Comparison of ENCODE assay signal across 36 cellular contexts in genomic region chr12:4992881-4993280, GRCh38. TPM values are rescaled to one million over a fixed set of nuclear protein-coding genes. Genes with fewer than 3 reads are reported as not detected.
"Had no signal": no experiment of that assay in that cellular context is flagged by ENCODE, and none has a peak within 500 bp of the region (broad histone marks: within the 10 kb centered on the region; RNA-seq: fewer than 3 reads in every experiment).

No MANE protein-coding gene starts in this region.

- H3K4me1 Mint-ChIP-seq: activated B cell treated with CpG ODN at 0.5 μM for 24 hours; activated CD4-positive, alpha-beta memory T cell treated with anti-CD3 and anti-CD28 coated beads, Interleukin-2, amount 10 ng/mL, durations not matched to agents 7 days and 5 days; activated CD4-positive, alpha-beta T cell treated with anti-CD3 and anti-CD28 coated beads for 36 hours; activated CD4-positive, alpha-beta T cell treated with anti-CD3 and anti-CD28 coated beads, Interleukin-2, amount 10 ng/mL, durations not matched to agents 7 days and 5 days; activated CD8-positive, alpha-beta memory T cell treated with anti-CD3 and anti-CD28 coated beads, Interleukin-2, amount 10 ng/mL, durations not matched to agents 7 days and 5 days; activated naive CD4-positive, alpha-beta T cell treated with anti-CD3 and anti-CD28 coated beads, Interleukin-2, amount 10 ng/mL, durations not matched to agents 7 days and 5 days; activated naive CD4-positive, alpha-beta T cell treated with anti-CD3 and anti-CD28 coated beads, Interleukin-2, amount 50 U/mL, for 24 hours; activated naive CD8-positive, alpha-beta T cell treated with anti-CD3 and anti-CD28 coated beads, Interleukin-2, amount 10 ng/mL, durations not matched to agents 7 days and 5 days; activated naive CD8-positive, alpha-beta T cell treated with anti-CD3 and anti-CD28 coated beads, Interleukin-2, amount 50 U/mL, for 24 hours had no signal

- H3K27ac ChIP-seq: adrenal gland, body of pancreas, brain microvascular endothelial cell, breast epithelium, VCaP had no signal

- H3K4me1 ChIP-seq: adrenal gland, body of pancreas, breast epithelium had no signal

- H3K27me3 ChIP-seq: breast epithelium had no signal

- ATAC-seq: activated CD4-positive, alpha-beta T cell treated with anti-CD3 and anti-CD28 coated beads for 36 hours; activated CD8-positive, alpha-beta memory T cell treated with anti-CD3 and anti-CD28 coated beads, Interleukin-2, amount 10 ng/mL, durations not matched to agents 7 days and 5 days; activated CD8-positive, alpha-beta T cell treated with anti-CD3 and anti-CD28 coated beads, Interleukin-2, amount 10 ng/mL, durations not matched to agents 7 days and 5 days; activated naive CD8-positive, alpha-beta T cell treated with anti-CD3 and anti-CD28 coated beads, Interleukin-2, amount 50 U/mL, for 24 hours; body of pancreas had no signal

- H3K36me3 Mint-ChIP-seq: activated CD8-positive, alpha-beta memory T cell treated with anti-CD3 and anti-CD28 coated beads, Interleukin-2, amount 10 ng/mL, durations not matched to agents 7 days and 5 days; activated naive CD4-positive, alpha-beta T cell treated with anti-CD3 and anti-CD28 coated beads, Interleukin-2, amount 10 ng/mL, durations not matched to agents 7 days and 5 days; activated naive CD4-positive, alpha-beta T cell treated with anti-CD3 and anti-CD28 coated beads, Interleukin-2, amount 50 U/mL, for 24 hours; activated naive CD8-positive, alpha-beta T cell; activated naive CD8-positive, alpha-beta T cell treated with anti-CD3 and anti-CD28 coated beads, Interleukin-2, amount 10 ng/mL, durations not matched to agents 7 days and 5 days had no signal

- H3K9me3 ChIP-seq: adrenal gland, body of pancreas, breast epithelium had no signal

- H3K27ac Mint-ChIP-seq: activated B cell treated with CpG ODN at 0.5 μM for 24 hours; activated CD4-positive, alpha-beta memory T cell treated with anti-CD3 and anti-CD28 coated beads, Interleukin-2, amount 10 ng/mL, durations not matched to agents 7 days and 5 days; activated CD4-positive, alpha-beta T cell treated with anti-CD3 and anti-CD28 coated beads for 36 hours; activated CD4-positive, alpha-beta T cell treated with anti-CD3 and anti-CD28 coated beads, Interleukin-2, amount 10 ng/mL, durations not matched to agents 7 days and 5 days; activated CD8-positive, alpha-beta memory T cell treated with anti-CD3 and anti-CD28 coated beads, Interleukin-2, amount 10 ng/mL, durations not matched to agents 7 days and 5 days; activated CD8-positive, alpha-beta T cell treated with anti-CD3 and anti-CD28 coated beads, Interleukin-2, amount 10 ng/mL, durations not matched to agents 7 days and 5 days; activated naive CD4-positive, alpha-beta T cell treated with anti-CD3 and anti-CD28 coated beads, Interleukin-2, amount 10 ng/mL, durations not matched to agents 7 days and 5 days; activated naive CD4-positive, alpha-beta T cell treated with anti-CD3 and anti-CD28 coated beads, Interleukin-2, amount 50 U/mL, for 24 hours; activated naive CD8-positive, alpha-beta T cell; activated naive CD8-positive, alpha-beta T cell treated with anti-CD3 and anti-CD28 coated beads, Interleukin-2, amount 10 ng/mL, durations not matched to agents 7 days and 5 days; activated naive CD8-positive, alpha-beta T cell treated with anti-CD3 and anti-CD28 coated beads, Interleukin-2, amount 50 U/mL, for 24 hours; activated T-cell treated with anti-CD3 and anti-CD28 coated beads, Interleukin-2, amount 50 U/mL, for 24 hours; activated T-helper 2 cell treated with anti-CD3 and anti-CD28 coated beads, Interferon-gamma antibody, Interleukin-2, Interleukin-4, amounts not matched to agents 10 μg/mL and 5 μg/mL and 100 μg/mL, durations not matched to agents 14 hours and 24 hours and 36 hours; T-helper 1 cell treated with Interleukin-12 subunit alpha and Interleukin-12 subunit beta and Interleukin-4 antibody, amounts not matched to agents 30 μg/mL and 1 μg/mL, for 36 hours; T-helper 2 cell treated with Interferon-gamma antibody and Interleukin-4, amounts not matched to agents 5 μg/mL and 100 μg/mL, for 36 hours had no signal

- H3K9me3 Mint-ChIP-seq: activated B cell treated with CpG ODN at 0.5 μM for 24 hours; activated CD4-positive, alpha-beta memory T cell treated with anti-CD3 and anti-CD28 coated beads, Interleukin-2, amount 10 ng/mL, durations not matched to agents 7 days and 5 days; activated CD4-positive, alpha-beta T cell treated with anti-CD3 and anti-CD28 coated beads, Interleukin-2, amount 10 ng/mL, durations not matched to agents 7 days and 5 days; activated naive CD4-positive, alpha-beta T cell treated with anti-CD3 and anti-CD28 coated beads, Interleukin-2, amount 10 ng/mL, durations not matched to agents 7 days and 5 days; activated naive CD4-positive, alpha-beta T cell treated with anti-CD3 and anti-CD28 coated beads, Interleukin-2, amount 50 U/mL, for 24 hours; activated naive CD8-positive, alpha-beta T cell treated with anti-CD3 and anti-CD28 coated beads, Interleukin-2, amount 10 ng/mL, durations not matched to agents 7 days and 5 days; activated naive CD8-positive, alpha-beta T cell treated with anti-CD3 and anti-CD28 coated beads, Interleukin-2, amount 50 U/mL, for 24 hours; activated T-cell treated with anti-CD3 and anti-CD28 coated beads, Interleukin-2, amount 50 U/mL, for 24 hours; activated T-helper 2 cell treated with anti-CD3 and anti-CD28 coated beads, Interferon-gamma antibody, Interleukin-2, Interleukin-4, amounts not matched to agents 10 μg/mL and 5 μg/mL and 100 μg/mL, durations not matched to agents 14 hours and 24 hours and 36 hours; T-helper 1 cell treated with Interleukin-12 subunit alpha and Interleukin-12 subunit beta and Interleukin-4 antibody, amounts not matched to agents 30 μg/mL and 1 μg/mL, for 36 hours; T-helper 2 cell treated with Interferon-gamma antibody and Interleukin-4, amounts not matched to agents 5 μg/mL and 100 μg/mL, for 36 hours had no signal

- H3K4me3 ChIP-seq: adrenal gland, body of pancreas, breast epithelium had no signal

- H3K4me3 Mint-ChIP-seq: activated B cell treated with CpG ODN at 0.5 μM for 24 hours; activated CD4-positive, alpha-beta memory T cell treated with anti-CD3 and anti-CD28 coated beads, Interleukin-2, amount 10 ng/mL, durations not matched to agents 7 days and 5 days; activated CD4-positive, alpha-beta T cell treated with anti-CD3 and anti-CD28 coated beads for 36 hours; activated CD4-positive, alpha-beta T cell treated with anti-CD3 and anti-CD28 coated beads, Interleukin-2, amount 10 ng/mL, durations not matched to agents 7 days and 5 days; activated CD8-positive, alpha-beta memory T cell treated with anti-CD3 and anti-CD28 coated beads, Interleukin-2, amount 10 ng/mL, durations not matched to agents 7 days and 5 days; activated CD8-positive, alpha-beta T cell treated with anti-CD3 and anti-CD28 coated beads, Interleukin-2, amount 10 ng/mL, durations not matched to agents 7 days and 5 days; activated naive CD4-positive, alpha-beta T cell treated with anti-CD3 and anti-CD28 coated beads, Interleukin-2, amount 10 ng/mL, durations not matched to agents 7 days and 5 days; activated naive CD4-positive, alpha-beta T cell treated with anti-CD3 and anti-CD28 coated beads, Interleukin-2, amount 50 U/mL, for 24 hours; activated naive CD8-positive, alpha-beta T cell; activated naive CD8-positive, alpha-beta T cell treated with anti-CD3 and anti-CD28 coated beads, Interleukin-2, amount 10 ng/mL, durations not matched to agents 7 days and 5 days; activated naive CD8-positive, alpha-beta T cell treated with anti-CD3 and anti-CD28 coated beads, Interleukin-2, amount 50 U/mL, for 24 hours; activated T-cell treated with anti-CD3 and anti-CD28 coated beads, Interleukin-2, amount 50 U/mL, for 24 hours; T-helper 1 cell treated with Interleukin-12 subunit alpha and Interleukin-12 subunit beta and Interleukin-4 antibody, amounts not matched to agents 30 μg/mL and 1 μg/mL, for 36 hours; T-helper 2 cell treated with Interferon-gamma antibody and Interleukin-4, amounts not matched to agents 5 μg/mL and 100 μg/mL, for 36 hours had no signal

- DNase-seq: activated B cell treated with CpG ODN at 0.5 μM for 24 hours; activated CD4-positive, alpha-beta memory T cell treated with anti-CD3 and anti-CD28 coated beads, Interleukin-2, amount 10 ng/mL, durations not matched to agents 7 days and 5 days; activated CD4-positive, alpha-beta T cell treated with anti-CD3 and anti-CD28 coated beads for 1 hour; activated CD4-positive, alpha-beta T cell treated with anti-CD3 and anti-CD28 coated beads for 36 hours; activated CD4-positive, alpha-beta T cell treated with anti-CD3 and anti-CD28 coated beads for 48 hours; activated CD4-positive, alpha-beta T cell treated with anti-CD3 and anti-CD28 coated beads, Interleukin-2, amount 10 ng/mL, durations not matched to agents 7 days and 5 days; activated CD4-positive, alpha-beta T cell treated with anti-CD3 and anti-CD28 coated beads, Interleukin-2, amount 50 U/mL, for 48 hours; activated CD8-positive, alpha-beta memory T cell treated with anti-CD3 and anti-CD28 coated beads for 24 hours; activated CD8-positive, alpha-beta memory T cell treated with anti-CD3 and anti-CD28 coated beads, Interleukin-2, amount 10 ng/mL, durations not matched to agents 7 days and 5 days; activated CD8-positive, alpha-beta memory T cell treated with anti-CD3 and anti-CD28 coated beads, Interleukin-2, amount 50 U/mL, for 48 hours; activated CD8-positive, alpha-beta T cell treated with anti-CD3 and anti-CD28 coated beads, Interleukin-2, amount 10 ng/mL, durations not matched to agents 7 days and 5 days; activated effector memory CD4-positive, alpha-beta T cell treated with Interleukin-2 at 50 U/mL for 16 hours; activated gamma-delta T cell; activated naive CD4-positive, alpha-beta T cell treated with anti-CD3 and anti-CD28 coated beads, Interleukin-2, amount 10 ng/mL, durations not matched to agents 7 days and 5 days; activated naive CD4-positive, alpha-beta T cell treated with Interleukin-2 at 50 U/mL for 16 hours; activated naive CD8-positive, alpha-beta T cell treated with anti-CD3 and anti-CD28 coated beads, Interleukin-2, amount 10 ng/mL, durations not matched to agents 7 days and 5 days; activated naive CD8-positive, alpha-beta T cell treated with anti-CD3 and anti-CD28 coated beads, Interleukin-2, amount 50 U/mL, for 24 hours; activated T-cell treated with anti-CD3 and anti-CD28 coated beads, Interleukin-2, amount 50 U/mL, for 24 hours; activated T-cell treated with anti-CD3 and anti-CD28 coated beads, Interleukin-2, amount 50 U/mL, for 48 hours; adrenal gland; amniotic stem cell; aorta; body of pancreas; brain microvascular endothelial cell; central memory CD4-positive, alpha-beta T cell; T-helper 1 cell; T-helper 2 cell; T-helper 9 cell had no signal

- H3K36me3 ChIP-seq: adrenal gland, brain microvascular endothelial cell, breast epithelium had no signal

RNA-seq across cellular contexts. Expression of gene KCNA5, which starts 50.8 kb away (rescaled TPM):
- total RNA-seq: activated CD4-positive, alpha-beta memory T cell treated with anti-CD3 and anti-CD28 coated beads, Interleukin-2, amount 10 ng/mL, durations not matched to agents 7 days and 5 days; activated CD4-positive, alpha-beta T cell treated with anti-CD3 and anti-CD28 coated beads for 36 hours; activated CD4-positive, alpha-beta T cell treated with anti-CD3 and anti-CD28 coated beads, Interleukin-2, amount 10 ng/mL, durations not matched to agents 7 days and 5 days; activated CD8-positive, alpha-beta memory T cell treated with anti-CD3 and anti-CD28 coated beads, Interleukin-2, amount 10 ng/mL, durations not matched to agents 7 days and 5 days; activated CD8-positive, alpha-beta T cell treated with anti-CD3 and anti-CD28 coated beads, Interleukin-2, amount 10 ng/mL, durations not matched to agents 7 days and 5 days; activated naive CD8-positive, alpha-beta T cell treated with anti-CD3 and anti-CD28 coated beads, Interleukin-2, amount 10 ng/mL, durations not matched to agents 7 days and 5 days; activated T-helper 2 cell treated with anti-CD3 and anti-CD28 coated beads, Interferon-gamma antibody, Interleukin-2, Interleukin-4, amounts not matched to agents 10 μg/mL and 5 μg/mL and 100 μg/mL, durations not matched to agents 14 hours and 24 hours and 36 hours; astrocyte had no signal
